1 cellular context compared by ENCODE assay signal in the genomic region with DNA sequence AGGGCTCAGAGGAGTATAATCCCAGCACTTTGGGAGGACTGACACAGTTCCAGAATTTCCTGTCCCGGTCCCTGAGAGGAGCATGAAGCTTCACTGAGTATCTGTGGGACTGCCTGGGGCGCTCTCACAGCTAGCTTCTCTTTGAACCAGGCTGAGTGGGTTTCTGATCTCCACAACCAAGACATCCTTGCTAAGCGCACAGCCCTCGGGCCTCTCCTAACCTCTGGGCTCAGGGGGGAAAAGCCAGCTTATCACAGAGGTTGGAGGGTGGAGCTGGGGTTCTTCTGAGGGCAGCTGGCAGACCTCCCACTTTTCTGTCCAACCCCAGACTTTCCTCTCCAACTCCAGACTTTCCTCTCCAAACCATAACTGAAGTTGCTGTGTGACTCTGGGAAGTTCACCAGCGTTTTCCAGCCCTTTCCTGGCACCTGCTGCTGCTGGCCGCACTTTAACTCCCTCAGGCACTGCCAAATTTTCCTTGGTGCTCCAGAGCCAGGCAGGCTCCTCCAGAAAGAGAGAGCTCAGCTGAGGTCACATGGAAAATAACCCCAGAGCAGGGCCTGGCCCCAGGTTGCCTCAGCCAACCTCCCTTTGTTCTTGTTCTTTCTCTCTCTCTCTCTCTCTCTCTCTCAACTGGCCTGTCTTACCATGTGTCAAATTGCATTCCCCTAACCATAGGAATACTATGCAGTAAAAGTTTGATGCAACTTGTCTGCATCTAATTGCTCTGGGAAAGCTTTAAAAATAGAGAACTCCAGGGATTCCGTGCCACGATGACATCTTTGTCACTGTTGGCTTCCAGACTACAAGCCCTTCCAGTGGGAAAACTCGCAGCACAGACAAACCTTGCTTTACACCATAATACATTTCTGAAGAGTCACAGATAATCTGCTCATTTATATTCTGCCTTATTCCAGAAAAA.
TF ChIP-seq lines count a peak whose summit lies in the region.

No MANE protein-coding gene starts in this region.

TF ChIP-seq in HepG2, 621 proteins besides CTCF, POLR2A, EP300 and RAD21:
- TF ChIP-seq EHMT2 (IDR thresholded peaks at IDR 0.05; ENCODE audit: borderline replicate concordance, low read depth, low read length) (0 out of 2 replicates have a peak, but pooled peaks have one; percentile 1), ZSCAN25 (CRISPR knock-in tag; IDR thresholded peaks at IDR 0.05) (no peak)
